8 cellular contexts compared by ENCODE assay signal in genomic region chr6:33632603-33633039, GRCh38. TPM values are rescaled to one million over a fixed set of nuclear protein-coding genes. Genes with fewer than 3 reads are reported as not detected.
DNase-seq lines count a peak whose midpoint lies in the region; ATAC-seq and TF ChIP-seq lines count a peak whose summit lies in the region.

No MANE protein-coding gene starts in this region.

- DNase-seq in AG20443 (ENCODE audit: low spot score) (peak; percentile 68), GM20000 (ENCODE audit: low spot score) (peak; percentile 81), SJCRH30 (peak; percentile 38 to 47), iPS DF 19.7 (ENCODE audit: low read depth, low spot score) (peak; percentile 81)
- peak; percentile 55 for DNase-seq in activated naive CD8-positive, alpha-beta T cell treated with anti-CD3 and anti-CD28 coated beads, Interleukin-2, amount 50 U/mL, for 24 hours
- DNase-seq in stimulated activated CD4-positive, alpha-beta T cell treated with anti-CD3 and anti-CD28 coated beads, Interleukin-12 subunit alpha, Interleukin-12 subunit beta, amount 100 ng/mL, for 4 hours, result peak; percentile 46

- H3K9me3 ChIP-seq in SJCRH30 (replicated peaks), result no peaks in the 10 kb centered on the region

- H3K27me3 ChIP-seq in SJCRH30, result no peaks in the 10 kb centered on the region

- H3K36me3 Mint-ChIP-seq in activated naive CD8-positive, alpha-beta T cell treated with anti-CD3 and anti-CD28 coated beads, Interleukin-2, amount 50 U/mL, for 24 hours (ENCODE audit: low read depth), result peaks cover 8% of the 10 kb centered on the region

- peak; percentile 89 for TF ChIP-seq CTCF in GM20000 (IDR thresholded peaks at IDR 0.05; ENCODE audit: extremely low read depth, missing control alignments)

- no peaks in the 10 kb centered on the region for H3K9me3 Mint-ChIP-seq in activated naive CD8-positive, alpha-beta T cell treated with anti-CD3 and anti-CD28 coated beads, Interleukin-2, amount 50 U/mL, for 24 hours

- H3K4me3 Mint-ChIP-seq in activated naive CD8-positive, alpha-beta T cell treated with anti-CD3 and anti-CD28 coated beads, Interleukin-2, amount 50 U/mL, for 24 hours, result peak overlapping the region; percentile 69

- H3K4me3 ChIP-seq in SJCRH30, result no peak overlapping the region

- peak; percentile 69 for ATAC-seq in activated naive CD8-positive, alpha-beta T cell treated with anti-CD3 and anti-CD28 coated beads, Interleukin-2, amount 50 U/mL, for 24 hours
- ATAC-seq in HG03280 (IDR thresholded peaks at IDR 0.05; ENCODE audit: unreplicated experiment) (no peak), HG03175 (IDR thresholded peaks at IDR 0.05; ENCODE audit: unreplicated experiment) (no peak)

- H3K27me3 Mint-ChIP-seq in activated naive CD8-positive, alpha-beta T cell treated with anti-CD3 and anti-CD28 coated beads, Interleukin-2, amount 50 U/mL, for 24 hours, result no peaks in the 10 kb centered on the region

- H3K27ac Mint-ChIP-seq in activated naive CD8-positive, alpha-beta T cell treated with anti-CD3 and anti-CD28 coated beads, Interleukin-2, amount 50 U/mL, for 24 hours, result peak overlapping the region; percentile 62

- no peak overlapping the region for H3K27ac ChIP-seq in SJCRH30

- H3K4me1 ChIP-seq in SJCRH30, result no peaks in the 10 kb centered on the region

- H3K4me1 Mint-ChIP-seq in activated naive CD8-positive, alpha-beta T cell treated with anti-CD3 and anti-CD28 coated beads, Interleukin-2, amount 50 U/mL, for 24 hours, result peaks cover 41% of the 10 kb centered on the region

- H3K36me3 ChIP-seq in SJCRH30, result no peaks in the 10 kb centered on the region

RNA-seq across cellular contexts. Expression of gene ITPR3, which starts 11.5 kb away (rescaled TPM):
- 2.6 and 2.9 TPM in 2 replicates for total RNA-seq in SJCRH30 (2014; rRNA removed; shearing (Covaris generic))

RNA-seq across cellular contexts. Expression of gene BAK1, which starts 52.5 kb away (rescaled TPM):
- total RNA-seq in SJCRH30 (2014; rRNA removed; shearing (Covaris generic)), result 22.5 and 24.0 TPM in 2 replicates
